In genomic region chr20:57948177-57948955, GRCh38 we compare ENCODE assay signal across 16 cellular contexts.
"Had no signal": no experiment of that assay in that cellular context is flagged by ENCODE, and none has a peak within 500 bp of the region (broad histone marks: within the 10 kb centered on the region; RNA-seq: fewer than 3 reads in every experiment).

No MANE protein-coding gene starts in this region.

- FAIRE-seq: small intestine had no signal

- H3K4me3 Mint-ChIP-seq: activated CD4-positive, alpha-beta T cell treated with anti-CD3 and anti-CD28 coated beads, Interleukin-2, amount 10 ng/mL, durations not matched to agents 7 days and 5 days; activated T-cell treated with anti-CD3 and anti-CD28 coated beads, Interleukin-2, amount 50 U/mL, for 72 hours; memory B cell; natural killer cell had no signal

- ATAC-seq: activated naive CD4-positive, alpha-beta T cell treated with anti-CD3 and anti-CD28 coated beads, Interleukin-2, amount 50 U/mL, for 72 hours; activated T-cell treated with anti-CD3 and anti-CD28 coated beads, Interleukin-2, amount 50 U/mL, for 72 hours; natural killer cell; right cardiac atrium had no signal

- H3K27me3 Mint-ChIP-seq: activated CD4-positive, alpha-beta T cell treated with anti-CD3 and anti-CD28 coated beads, Interleukin-2, amount 10 ng/mL, durations not matched to agents 7 days and 5 days had no signal

- H3K4me3 ChIP-seq: prostate gland, tibial artery had no signal

- H3K27ac Mint-ChIP-seq: activated CD4-positive, alpha-beta T cell treated with anti-CD3 and anti-CD28 coated beads, Interleukin-2, amount 10 ng/mL, durations not matched to agents 7 days and 5 days; activated naive CD4-positive, alpha-beta T cell treated with anti-CD3 and anti-CD28 coated beads, Interleukin-2, amount 50 U/mL, for 72 hours; activated T-cell treated with anti-CD3 and anti-CD28 coated beads, Interleukin-2, amount 50 U/mL, for 72 hours; memory B cell; natural killer cell had no signal

- H3K9me3 Mint-ChIP-seq: activated CD4-positive, alpha-beta T cell treated with anti-CD3 and anti-CD28 coated beads, Interleukin-2, amount 10 ng/mL, durations not matched to agents 7 days and 5 days had no signal

- DNase-seq: activated CD4-positive, alpha-beta T cell treated with anti-CD3 and anti-CD28 coated beads, Interleukin-2, amount 10 ng/mL, durations not matched to agents 7 days and 5 days; activated CD8-positive, alpha-beta memory T cell treated with anti-CD3 and anti-CD28 coated beads, Interleukin-2, amount 50 U/mL, for 48 hours; activated gamma-delta T cell; activated T-cell treated with anti-CD3 and anti-CD28 coated beads, Interleukin-2, amount 50 U/mL, for 72 hours; erythroblast; left ventricle myocardium superior; natural killer cell; occipital lobe; right cardiac atrium; small intestine; stimulated activated CD4-positive, alpha-beta T cell treated with anti-CD3 and anti-CD28 coated beads, Interleukin-4, amount 100 ng/mL, for 24 hours; stimulated activated naive CD4-positive, alpha-beta T cell; tibial artery had no signal

- H3K4me1 Mint-ChIP-seq: activated CD4-positive, alpha-beta T cell treated with anti-CD3 and anti-CD28 coated beads, Interleukin-2, amount 10 ng/mL, durations not matched to agents 7 days and 5 days; memory B cell had no signal

- H3K36me3 Mint-ChIP-seq: activated naive CD4-positive, alpha-beta T cell treated with anti-CD3 and anti-CD28 coated beads, Interleukin-2, amount 50 U/mL, for 72 hours; natural killer cell had no signal
